In genomic region chr1:154935749-154936415, GRCh38 we compare ENCODE assay signal across 8 cellular contexts. TPM values are rescaled to one million over a fixed set of nuclear protein-coding genes. Genes with fewer than 3 reads are reported as not detected.
DNase-seq lines count a peak whose midpoint lies in the region; ATAC-seq, FAIRE-seq and TF ChIP-seq lines count a peak whose summit lies in the region.

No MANE protein-coding gene starts in this region.

- H2BK15ac ChIP-seq in mesenchymal stem cell (ENCODE audit: low read depth, poor library complexity, severe bottlenecking), result peak overlapping the region; percentile 20

- H4K8ac ChIP-seq in mesenchymal stem cell (ENCODE audit: low read length), result peak overlapping the region; percentile 32

- H3K79me1 ChIP-seq in mesenchymal stem cell (replicated peaks; ENCODE audit: low read length, poor library complexity, severe bottlenecking), result peaks cover 18% of the 10 kb centered on the region

- no peak for TF ChIP-seq EP300 in K562 (IDR thresholded peaks at IDR 0.05; ENCODE audit: low read length)

- H3K4me1 ChIP-seq in K562 (replicated peaks in 1 of 2; ENCODE audit: control insufficient read depth in 2 of 2, insufficient read depth in 2 of 2, low read length in 2 of 2) (peaks cover 18 to 30% of the 10 kb centered on the region in 2 experiments; a peak in 4 of 5 replicates), mesenchymal stem cell (ENCODE audit: control insufficient read depth, insufficient read depth, low read depth, low read length) (peaks cover 10% of the 10 kb centered on the region), vagina (peaks cover 47% of the 10 kb centered on the region)

- peak overlapping the region; percentile 9 to 89 for H3K4ac ChIP-seq in mesenchymal stem cell (ENCODE audit: low read depth in 1 of 2, low read length in 2 of 2)

- 57% methylated on average over 20 of the region's 20 CpGs for WGBS in K562 (ENCODE audit: insufficient coverage, low coverage, missing lambda C conversion rate)
- 79% methylated on average over 19 of the region's 20 CpGs for WGBS in mesenchymal stem cell

- DNase-seq in stimulated activated naive CD4-positive, alpha-beta T cell treated with Interleukin-2 at 50 U/mL for 16 hours (lab: John Stamatoyannopoulos, UW), result peak; percentile 25
- no peak for DNase-seq in stimulated activated naive CD4-positive, alpha-beta T cell (lab: John Stamatoyannopoulos, UW)
- DNase-seq in K562 (ENCODE audit: extremely low read depth in 1 of 4, low spot score in 3 of 4) (no peak), mesenchymal stem cell (no peak), vagina (ENCODE audit: extremely low spot score in 2 of 2) (no peak), AML-193 (lab: John Stamatoyannopoulos, UW) (no peak), DMS153 (lab: John Stamatoyannopoulos, UW) (no peak)

- no peaks in the 10 kb centered on the region for H3K9me1 ChIP-seq in K562 (ENCODE audit: control insufficient read depth, insufficient read depth, low read length)

- FAIRE-seq in K562 (lab: Jason Lieb, UNC), result no peak

- H3K4me2 ChIP-seq in K562 (ENCODE audit: insufficient read depth, low read length), result peak overlapping the region; percentile 98
- H3K4me2 ChIP-seq in mesenchymal stem cell (ENCODE audit: low read length, poor library complexity, severe bottlenecking), result peak overlapping the region; percentile 87

- CTCF ChIA-PET in K562 (lab: Yijun Ruan, JAX; ENCODE audit: low intra/inter-chr PET ratio), result no interaction called here

- H3K27me3 ChIP-seq in K562 (ENCODE audit: control insufficient read depth in 2 of 2, insufficient read depth in 2 of 2, low read length in 2 of 2) (no peaks in the 10 kb centered on the region), mesenchymal stem cell (ENCODE audit: control insufficient read depth in 1 of 2, insufficient read depth in 1 of 2, low read length in 2 of 2) (no peaks in the 10 kb centered on the region), vagina (no peaks in the 10 kb centered on the region)

- no peak overlapping the region for H2BK120ac ChIP-seq in mesenchymal stem cell (ENCODE audit: low read depth, low read length)

- H2AK5ac ChIP-seq in mesenchymal stem cell (ENCODE audit: low read length, severe bottlenecking), result peak overlapping the region; percentile 57

- no peak overlapping the region for H3K23ac ChIP-seq in mesenchymal stem cell (ENCODE audit: low read length in 2 of 2)

- no peaks in the 10 kb centered on the region for H3K9me3 ChIP-seq in K562 (replicated peaks; ENCODE audit: control insufficient read depth, insufficient read depth, low read depth, low read length)
- H3K9me3 ChIP-seq in mesenchymal stem cell (ENCODE audit: control insufficient read depth, low read length), result no peaks in the 10 kb centered on the region
- H3K9me3 ChIP-seq in vagina, result no peaks in the 10 kb centered on the region

- TF ChIP-seq CTCF in K562 (IDR thresholded peaks at IDR 0.05 in 2 of 3, conservative IDR thresholded peaks at IDR 0.05 in 1 of 3; ENCODE audit: insufficient read depth in 2 of 3, low read depth in 1 of 3, low read length in 3 of 3) (no peak), vagina (IDR thresholded peaks at IDR 0.05) (no peak)

- peak overlapping the region in 1 of 2 experiments; percentile 98 for H3K18ac ChIP-seq in mesenchymal stem cell (ENCODE audit: low read depth in 1 of 2, low read length in 2 of 2)

- in situ Hi-C loops in K562 (cut with MboI), result no loop called here

- H3K4me3 ChIP-seq in K562 (peak overlapping the region; percentile 53), mesenchymal stem cell (ENCODE audit: insufficient read depth in 1 of 2, low read depth in 1 of 2, low read length in 2 of 2) (peak overlapping the region; percentile 81 to 100), vagina (peak overlapping the region; percentile 56 to 87)

- peak overlapping the region in 1 of 2 experiments; percentile 98 for H2BK12ac ChIP-seq in mesenchymal stem cell (ENCODE audit: low read length in 2 of 2)

- H4K20me1 ChIP-seq in K562 (replicated peaks; ENCODE audit: control insufficient read depth, insufficient read depth, low read length), result no peaks in the 10 kb centered on the region

- peak overlapping the region; percentile 100 for H2AFZ ChIP-seq in K562 (ENCODE audit: low read depth, low read length)
- H2AFZ ChIP-seq in mesenchymal stem cell (ENCODE audit: low read depth, low read length), result peak overlapping the region; percentile 95

- peaks cover 3% of the 10 kb centered on the region; the same call in 1 of the 3 replicates for H3K79me2 ChIP-seq in K562 (ENCODE audit: control insufficient read depth, insufficient read depth, low read length)

- TSS peak; percentile 77 for BruUV-seq in K562 (replicated peaks; lab: Mats Ljungman, UMichigan)

- no peak overlapping the region for H2BK5ac ChIP-seq in mesenchymal stem cell (ENCODE audit: low read depth, low read length, poor library complexity, severe bottlenecking)

- H4K91ac ChIP-seq in mesenchymal stem cell (ENCODE audit: low read length), result no peak overlapping the region

- TF ChIP-seq RAD21 in K562 (CRISPR knock-in tag; conservative IDR thresholded peaks at IDR 0.05 in 1 of 2, IDR thresholded peaks at IDR 0.05 in 1 of 2), result no peak

- no peak for ATAC-seq in K562
- no peak for ATAC-seq in HG02798 (IDR thresholded peaks at IDR 0.05; ENCODE audit: poor library complexity, unreplicated experiment)

- H3K27ac ChIP-seq in K562 (ENCODE audit: extremely low read depth, low read depth, low read length) (peak overlapping the region; percentile 100), mesenchymal stem cell (ENCODE audit: low read length, poor library complexity, severe bottlenecking) (peak overlapping the region; percentile 99), vagina (peak overlapping the region; percentile 99)

- H3K36me3 ChIP-seq in K562 (ENCODE audit: control insufficient read depth, insufficient read depth, low read length) (no peaks in the 10 kb centered on the region), mesenchymal stem cell (ENCODE audit: control insufficient read depth in 1 of 2, insufficient read depth in 2 of 2, low read depth in 1 of 2, low read length in 2 of 2) (peaks cover 4 to 14% of the 10 kb centered on the region in 2 experiments), vagina (no peaks in the 10 kb centered on the region)

- H3K14ac ChIP-seq in mesenchymal stem cell (ENCODE audit: low read length in 2 of 2), result peak overlapping the region in 1 of 2 experiments; percentile 96

- intact Hi-C loops in K562 (cut with micrococcal nuclease) (loop anchor here (2.0 to 5.0 kb wide), 3 partner anchors 51 to 377 kb away; partner anchors contain the start of gene UBE2Q1), vagina (cut with DNase I) (loop anchor here (5.0 kb wide), 1 partner anchor 126 kb away; the partner anchor contains the start of gene EFNA4)

- POLR2A ChIA-PET in K562 (lab: Yijun Ruan, JAX), result interaction anchor here (0.5 to 1.6 kb wide), 11 partner anchors 12 to 1592 kb away, joined by 3 to 9 read pairs (median 3); partner anchors contain the start of genes LENEP and PYGO2

- H3K9ac ChIP-seq in K562 (ENCODE audit: insufficient read depth in 1 of 2, low read depth in 2 of 2, low read length in 2 of 2), result peak overlapping the region; percentile 97 to 99
- peak overlapping the region; percentile 100 for H3K9ac ChIP-seq in mesenchymal stem cell (ENCODE audit: low read length)

- TF ChIP-seq POLR2A in K562 (conservative IDR thresholded peaks at IDR 0.05) (no peak), vagina (IDR thresholded peaks at IDR 0.05) (no peak)

RNA-seq across cellular contexts. Expression of gene PMVK, which starts 0.6 kb away (rescaled TPM):
- total RNA-seq in K562 (2011; cell fraction: chromatin; rRNA removed; ENCODE audit: low replicate concordance), result 0.67 and 3.0 TPM in 2 replicates
- total RNA-seq in K562 (2011; cell fraction: nucleolus; rRNA removed), result 3.2 and 5.5 TPM in 2 replicates
- total RNA-seq in K562 (2011; cell fraction: nucleoplasm; rRNA removed), result 2.6 and 3.1 TPM in 2 replicates
- total RNA-seq in K562 (2014; rRNA removed) (6.3 and 6.5 TPM in 2 replicates), K562 (2014; rRNA removed; fragmentation: Illumina TruSeq; extraction: Trizol) (4.7 and 6.0 TPM in 2 replicates), K562 (2015; rRNA removed; fragmentation: Illumina TruSeq; extraction: Trizol) (9.4 and 9.9 TPM in 2 replicates), K562 (2021) (11.8 and 14.1 TPM in 2 replicates), vagina (20.6 TPM)
- polyA plus RNA-seq in K562 (2011; rRNA removed) (9.5 and 11.4 TPM in 2 replicates), K562 (2014; fragmentation: Illumina TruSeq; extraction: Trizol) (6.3 and 9.6 TPM in 2 replicates), K562 (2014; fragmentation: Nextera tagmentation; extraction: Ambion mirVana) (1 to 10 TPM; 1.1 to 3.8 TPM), K562 (2014; rRNA removed) (15.3 and 16.4 TPM in 2 replicates)
- 10.1 and 13.2 TPM in 2 replicates for polyA plus RNA-seq in K562 (2011; cell fraction: cytosol; rRNA removed)
- 3.5 and 5.5 TPM in 2 replicates for polyA plus RNA-seq in K562 (2011; cell fraction: nucleus; rRNA removed)
- polyA plus RNA-seq in K562 (2012), result 23.3 and 24.8 TPM in 2 replicates
- polyA minus RNA-seq in K562 (2011; rRNA and poly(A)+ RNA removed), result 3.7 and 5.3 TPM in 2 replicates
- polyA minus RNA-seq in K562 (2011; cell fraction: cytosol; rRNA and poly(A)+ RNA removed), result 5.9 and 6.6 TPM in 2 replicates
- polyA minus RNA-seq in K562 (2011; cell fraction: nucleus; rRNA and poly(A)+ RNA removed), result 1.5 and 1.7 TPM in 2 replicates
- polyA plus RNA-seq in mesenchymal stem cell (2013, experiment 1 of 2), result 21.3 TPM
- polyA plus RNA-seq in mesenchymal stem cell (2013, experiment 2 of 2), result 21.1 TPM

RNA-seq across cellular contexts. Expression of gene PBXIP1, which starts 20.0 kb away (rescaled TPM):
- total RNA-seq in K562 (2011; cell fraction: chromatin; rRNA removed; ENCODE audit: low replicate concordance), result 10.0 and 21.8 TPM in 2 replicates
- total RNA-seq in K562 (2011; cell fraction: nucleolus; rRNA removed), result 12.2 and 13.8 TPM in 2 replicates
- 14.2 and 19.3 TPM in 2 replicates for total RNA-seq in K562 (2011; cell fraction: nucleoplasm; rRNA removed)
- total RNA-seq in K562 (2014; rRNA removed) (8.2 and 10.2 TPM in 2 replicates), K562 (2014; rRNA removed; fragmentation: Illumina TruSeq; extraction: Trizol) (2.7 and 3.0 TPM in 2 replicates), K562 (2015; rRNA removed; fragmentation: Illumina TruSeq; extraction: Trizol) (4.9 and 5.1 TPM in 2 replicates), K562 (2021) (6.3 and 8.3 TPM in 2 replicates), vagina (56.5 TPM)
- polyA plus RNA-seq in K562 (2011; rRNA removed) (6.9 and 7.9 TPM in 2 replicates), K562 (2014; fragmentation: Illumina TruSeq; extraction: Trizol) (5.8 and 6.8 TPM in 2 replicates), K562 (2014; fragmentation: Nextera tagmentation; extraction: Ambion mirVana) (under 1 TPM; 0.13 to 0.22 TPM), K562 (2014; rRNA removed) (8.0 TPM in 2 replicates)
- polyA plus RNA-seq in K562 (2011; cell fraction: cytosol; rRNA removed), result 7.4 and 8.1 TPM in 2 replicates
- polyA plus RNA-seq in K562 (2011; cell fraction: nucleus; rRNA removed), result 14.0 and 19.5 TPM in 2 replicates
- polyA plus RNA-seq in K562 (2012), result 8.3 and 23.2 TPM in 2 replicates
- polyA minus RNA-seq in K562 (2011; rRNA and poly(A)+ RNA removed), result 3.3 and 4.3 TPM in 2 replicates
- 4.0 and 9.3 TPM in 2 replicates for polyA minus RNA-seq in K562 (2011; cell fraction: cytosol; rRNA and poly(A)+ RNA removed)
- polyA minus RNA-seq in K562 (2011; cell fraction: nucleus; rRNA and poly(A)+ RNA removed), result 2.8 and 3.6 TPM in 2 replicates
- 69.2 TPM for polyA plus RNA-seq in mesenchymal stem cell (2013, experiment 1 of 2)
- 66.7 TPM for polyA plus RNA-seq in mesenchymal stem cell (2013, experiment 2 of 2)

RNA-seq across cellular contexts. Expression of gene PYGO2, which starts 25.7 kb away (rescaled TPM):
- total RNA-seq in K562 (2011; cell fraction: chromatin; rRNA removed; ENCODE audit: low replicate concordance), result 24.1 and 50.9 TPM in 2 replicates
- total RNA-seq in K562 (2011; cell fraction: nucleolus; rRNA removed), result 40.4 and 41.1 TPM in 2 replicates
- 36.8 and 44.0 TPM in 2 replicates for total RNA-seq in K562 (2011; cell fraction: nucleoplasm; rRNA removed)
- total RNA-seq in K562 (2014; rRNA removed) (18.2 and 28.9 TPM in 2 replicates), K562 (2014; rRNA removed; fragmentation: Illumina TruSeq; extraction: Trizol) (15.2 and 15.8 TPM in 2 replicates), K562 (2015; rRNA removed; fragmentation: Illumina TruSeq; extraction: Trizol) (17.7 and 18.1 TPM in 2 replicates), K562 (2021) (36.2 and 36.7 TPM in 2 replicates), vagina (19.2 TPM)
- polyA plus RNA-seq in K562 (2011; rRNA removed) (23.5 and 28.3 TPM in 2 replicates), K562 (2014; fragmentation: Illumina TruSeq; extraction: Trizol) (32.5 and 34.3 TPM in 2 replicates), K562 (2014; fragmentation: Nextera tagmentation; extraction: Ambion mirVana) (1 to 10 TPM; 8.3 to 8.6 TPM), K562 (2014; rRNA removed) (24.6 and 28.1 TPM in 2 replicates)
- polyA plus RNA-seq in K562 (2011; cell fraction: cytosol; rRNA removed), result 26.2 and 37.5 TPM in 2 replicates
- polyA plus RNA-seq in K562 (2011; cell fraction: nucleus; rRNA removed), result 43.0 and 57.2 TPM in 2 replicates
- polyA plus RNA-seq in K562 (2012), result 25.4 and 27.4 TPM in 2 replicates
- polyA minus RNA-seq in K562 (2011; rRNA and poly(A)+ RNA removed), result 14.7 and 16.1 TPM in 2 replicates
- polyA minus RNA-seq in K562 (2011; cell fraction: cytosol; rRNA and poly(A)+ RNA removed), result 13.7 and 16.1 TPM in 2 replicates
- polyA minus RNA-seq in K562 (2011; cell fraction: nucleus; rRNA and poly(A)+ RNA removed), result 13.5 and 15.3 TPM in 2 replicates
- 16.1 TPM for polyA plus RNA-seq in mesenchymal stem cell (2013, experiment 1 of 2)
- polyA plus RNA-seq in mesenchymal stem cell (2013, experiment 2 of 2), result 15.3 TPM

RNA-seq across cellular contexts. Expression of gene SHC1, which starts 34.7 kb away (rescaled TPM):
- 85.7 and 174 TPM in 2 replicates for total RNA-seq in K562 (2011; cell fraction: chromatin; rRNA removed; ENCODE audit: low replicate concordance)
- 69.6 and 76.4 TPM in 2 replicates for total RNA-seq in K562 (2011; cell fraction: nucleolus; rRNA removed)
- total RNA-seq in K562 (2011; cell fraction: nucleoplasm; rRNA removed), result 94.4 and 106 TPM in 2 replicates
- total RNA-seq in K562 (2014; rRNA removed), result 51.9 and 57.2 TPM in 2 replicates
- 34.1 and 35.4 TPM in 2 replicates for total RNA-seq in K562 (2014; rRNA removed; fragmentation: Illumina TruSeq; extraction: Trizol)
- total RNA-seq in K562 (2015; rRNA removed; fragmentation: Illumina TruSeq; extraction: Trizol), result 34.4 and 35.9 TPM in 2 replicates
- 66.4 and 68.4 TPM in 2 replicates for total RNA-seq in K562 (2021)
- polyA plus RNA-seq in K562 (2011; rRNA removed), result 64.8 and 81.2 TPM in 2 replicates
- polyA plus RNA-seq in K562 (2011; cell fraction: cytosol; rRNA removed), result 63.5 and 90.8 TPM in 2 replicates
- polyA plus RNA-seq in K562 (2011; cell fraction: nucleus; rRNA removed), result 143 and 200 TPM in 2 replicates
- polyA plus RNA-seq in K562 (2012), result 57.8 and 71.5 TPM in 2 replicates
- polyA plus RNA-seq in K562 (2014; fragmentation: Illumina TruSeq; extraction: Trizol), result 93.7 and 113 TPM in 2 replicates
- 1 to 10 TPM; 4.1 to 5.4 TPM for polyA plus RNA-seq in K562 (2014; fragmentation: Nextera tagmentation; extraction: Ambion mirVana)
- polyA plus RNA-seq in K562 (2014; rRNA removed), result 57.7 and 58.0 TPM in 2 replicates
- polyA minus RNA-seq in K562 (2011; rRNA and poly(A)+ RNA removed), result 45.0 and 49.1 TPM in 2 replicates
- polyA minus RNA-seq in K562 (2011; cell fraction: cytosol; rRNA and poly(A)+ RNA removed), result 30.6 and 37.4 TPM in 2 replicates
- 22.3 and 27.7 TPM in 2 replicates for polyA minus RNA-seq in K562 (2011; cell fraction: nucleus; rRNA and poly(A)+ RNA removed)
- 352 TPM for polyA plus RNA-seq in mesenchymal stem cell (2013, experiment 1 of 2)
- 344 TPM for polyA plus RNA-seq in mesenchymal stem cell (2013, experiment 2 of 2)
- total RNA-seq in vagina, result 110 TPM

RNA-seq across cellular contexts. Expression of gene CKS1B, which starts 38.6 kb away (rescaled TPM):
- 61.9 and 74.9 TPM in 2 replicates for total RNA-seq in K562 (2011; cell fraction: chromatin; rRNA removed; ENCODE audit: low replicate concordance)
- total RNA-seq in K562 (2011; cell fraction: nucleolus; rRNA removed), result 70.0 and 71.3 TPM in 2 replicates
- total RNA-seq in K562 (2011; cell fraction: nucleoplasm; rRNA removed), result 120 and 182 TPM in 2 replicates
- total RNA-seq in K562 (2014; rRNA removed) (215 and 262 TPM in 2 replicates), K562 (2014; rRNA removed; fragmentation: Illumina TruSeq; extraction: Trizol) (364 and 410 TPM in 2 replicates), K562 (2015; rRNA removed; fragmentation: Illumina TruSeq; extraction: Trizol) (269 and 292 TPM in 2 replicates), K562 (2021) (256 and 270 TPM in 2 replicates), vagina (30.4 TPM)
- polyA plus RNA-seq in K562 (2011; rRNA removed) (754 and 835 TPM in 2 replicates), K562 (2014; fragmentation: Illumina TruSeq; extraction: Trizol) (611 and 624 TPM in 2 replicates), K562 (2014; fragmentation: Nextera tagmentation; extraction: Ambion mirVana) (1,000 to 10,000 TPM; 1,039 to 1,103 TPM), K562 (2014; rRNA removed) (460 and 477 TPM in 2 replicates)
- 831 and 1,136 TPM in 2 replicates for polyA plus RNA-seq in K562 (2011; cell fraction: cytosol; rRNA removed)
- polyA plus RNA-seq in K562 (2011; cell fraction: nucleus; rRNA removed), result 223 and 387 TPM in 2 replicates
- 544 and 581 TPM in 2 replicates for polyA plus RNA-seq in K562 (2012)
- 383 and 393 TPM in 2 replicates for polyA minus RNA-seq in K562 (2011; rRNA and poly(A)+ RNA removed)
- 80.9 and 85.6 TPM in 2 replicates for polyA minus RNA-seq in K562 (2011; cell fraction: cytosol; rRNA and poly(A)+ RNA removed)
- 24.2 and 63.2 TPM in 2 replicates for polyA minus RNA-seq in K562 (2011; cell fraction: nucleus; rRNA and poly(A)+ RNA removed)
- 48.2 TPM for polyA plus RNA-seq in mesenchymal stem cell (2013, experiment 1 of 2)
- polyA plus RNA-seq in mesenchymal stem cell (2013, experiment 2 of 2), result 48.8 TPM
